In the genomic region with DNA sequence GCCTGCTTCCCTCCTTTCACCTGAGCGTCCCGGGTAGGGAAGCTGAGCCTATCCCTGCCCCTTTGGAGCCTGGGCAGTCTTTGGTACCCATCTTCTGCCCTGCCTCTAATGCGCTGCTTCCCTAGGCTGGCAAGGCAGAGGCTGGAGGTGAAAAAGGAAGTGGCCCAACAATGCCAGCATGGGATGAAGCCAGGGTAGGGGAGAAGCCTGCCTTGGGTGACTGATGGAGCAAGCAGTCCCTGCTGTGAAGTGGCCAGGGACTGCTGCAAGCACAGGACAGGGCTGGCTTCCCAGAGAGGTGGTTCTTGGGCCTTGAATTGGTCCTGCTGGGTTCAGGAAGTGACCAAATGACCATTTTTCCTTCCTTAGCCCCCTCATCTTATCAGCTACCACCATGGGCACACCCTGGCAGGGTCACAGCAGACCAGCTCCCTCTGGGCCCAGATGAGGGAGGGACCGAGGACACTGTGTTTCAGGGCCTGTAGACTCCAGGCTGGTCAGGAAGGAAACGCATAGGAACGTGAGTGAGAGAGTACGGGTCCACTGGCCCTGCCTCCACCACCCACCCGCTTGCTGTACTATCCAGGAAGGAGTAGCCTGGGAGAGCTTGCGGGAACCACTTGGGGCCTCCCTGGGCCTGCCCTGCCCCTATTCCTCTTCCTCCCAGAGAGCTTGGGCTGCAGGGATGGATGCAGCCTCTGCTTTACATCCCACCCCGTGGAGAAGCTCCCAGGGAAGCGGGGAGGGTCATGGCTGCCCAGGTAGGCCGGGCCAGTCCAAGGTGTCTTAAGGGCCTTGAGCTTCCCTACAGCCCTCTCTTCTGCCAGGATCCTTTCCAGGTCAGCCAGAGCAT, we compare ENCODE assay signal across 18 cellular contexts.
DNase-seq lines count a peak whose midpoint lies in the region; ATAC-seq and TF ChIP-seq lines count a peak whose summit lies in the region.
"Had no signal": no experiment of that assay in that cellular context is flagged by ENCODE, and none has a peak within 500 bp of the region (broad histone marks: within the 10 kb centered on the region; RNA-seq: fewer than 3 reads in every experiment).

No MANE protein-coding gene starts in this region.

- no peak for TF ChIP-seq EP300 in stomach (IDR thresholded peaks at IDR 0.05)

- peaks cover 100% of the 10 kb centered on the region for H4K20me1 ChIP-seq in BLaER1

- peaks cover 27% of the 10 kb centered on the region for H3K4me1 ChIP-seq in BLaER1
- H3K4me1 ChIP-seq in stomach: peaks cover 74 to 86% (median 80%) of the 10 kb centered on the region in 4 donors

- intact Hi-C loops in stomach (cut with DNase I; ENCODE audit: low total_unique reads): no loop called here
- intact Hi-C loops in posterior vena cava (cut with DNase I): no loop called here

- peak; percentile 11 for ATAC-seq in left lobe of liver
- ATAC-seq in GM19351 (IDR thresholded peaks at IDR 0.05; ENCODE audit: unreplicated experiment): no peak
- no peak for ATAC-seq in GM18502 (IDR thresholded peaks at IDR 0.05; ENCODE audit: poor library complexity, unreplicated experiment)
- ATAC-seq: activated CD4-positive, alpha-beta T cell treated with anti-CD3 and anti-CD28 coated beads for 36 hours; activated naive CD8-positive, alpha-beta T cell treated with anti-CD3 and anti-CD28 coated beads, Interleukin-2, amount 50 U/mL, for 24 hours; Panc1 had no signal

- 0 out of 2 replicates have a peak overlapping the region, but pooled peaks have one; percentile 35 for H3K9ac ChIP-seq in BLaER1

- no peak for DNase-seq in endothelial cell (ENCODE audit: low spot score)
- no peak for DNase-seq in left lobe of liver (ENCODE audit: low spot score)
- DNase-seq in stomach: no peak
- no peak for DNase-seq in NCI-H128 (lab: John Stamatoyannopoulos, UW; ENCODE audit: unreplicated experiment)
- DNase-seq in posterior vena cava (ENCODE audit: low spot score): no peak
- DNase-seq: activated CD4-positive, alpha-beta T cell treated with anti-CD3 and anti-CD28 coated beads for 36 hours; activated naive CD8-positive, alpha-beta T cell treated with anti-CD3 and anti-CD28 coated beads, Interleukin-2, amount 50 U/mL, for 24 hours; DMS 273 treated with DMSO at 0.1 percent for 48 hours; effector CD4-positive, alpha-beta T cell; NCI-H1417; NCI-H82; occipital lobe; stimulated activated CD4-positive, alpha-beta T cell treated with anti-CD3 and anti-CD28 coated beads, Interleukin-2, amount 100 ng/mL, for 48 hours had no signal

- H3K4me1 Mint-ChIP-seq in endothelial cell (ENCODE audit: unreplicated experiment): peaks cover 17% of the 10 kb centered on the region
- H3K4me1 Mint-ChIP-seq: activated CD4-positive, alpha-beta T cell treated with anti-CD3 and anti-CD28 coated beads for 36 hours; activated naive CD8-positive, alpha-beta T cell treated with anti-CD3 and anti-CD28 coated beads, Interleukin-2, amount 50 U/mL, for 24 hours had no signal

- peak overlapping the region; percentile 25 for H3K4me3 Mint-ChIP-seq in endothelial cell (ENCODE audit: unreplicated experiment)
- H3K4me3 Mint-ChIP-seq: activated CD4-positive, alpha-beta T cell treated with anti-CD3 and anti-CD28 coated beads for 36 hours; activated naive CD8-positive, alpha-beta T cell treated with anti-CD3 and anti-CD28 coated beads, Interleukin-2, amount 50 U/mL, for 24 hours had no signal

- peaks cover 20% of the 10 kb centered on the region for H3K27me3 Mint-ChIP-seq in endothelial cell (ENCODE audit: unreplicated experiment)
- H3K27me3 Mint-ChIP-seq: activated CD4-positive, alpha-beta T cell treated with anti-CD3 and anti-CD28 coated beads for 36 hours; activated naive CD8-positive, alpha-beta T cell treated with anti-CD3 and anti-CD28 coated beads, Interleukin-2, amount 50 U/mL, for 24 hours had no signal

- H3K9me3 ChIP-seq in BLaER1 (no peaks in the 10 kb centered on the region), stomach (no peaks in the 10 kb centered on the region)

- TF ChIP-seq CTCF in endothelial cell (IDR thresholded peaks at IDR 0.05; ENCODE audit: unreplicated experiment) (no peak), stomach (IDR thresholded peaks at IDR 0.05) (no peak)

- peak overlapping the region; percentile 41; the same call in 1 of the 2 replicates for H3K27ac ChIP-seq in BLaER1
- peak overlapping the region in 4 of 5 donors; percentile 47 to 93 (median 86) for H3K27ac ChIP-seq in stomach
- H3K27ac ChIP-seq: C4-2B had no signal

- peaks cover 30% of the 10 kb centered on the region for H3K36me3 ChIP-seq in BLaER1
- H3K36me3 ChIP-seq in stomach: peaks cover 7 to 27% (median 20%) of the 10 kb centered on the region in 4 donors

- TF ChIP-seq POLR2A in stomach (IDR thresholded peaks at IDR 0.05): no peak

- peak overlapping the region; percentile 23; the same call in 1 of the 2 replicates for H3K4me2 ChIP-seq in BLaER1

- no peaks in the 10 kb centered on the region for H3K9me3 Mint-ChIP-seq in endothelial cell (ENCODE audit: unreplicated experiment)
- H3K9me3 Mint-ChIP-seq: activated naive CD8-positive, alpha-beta T cell treated with anti-CD3 and anti-CD28 coated beads, Interleukin-2, amount 50 U/mL, for 24 hours had no signal

- peaks cover 29% of the 10 kb centered on the region for H3K36me3 Mint-ChIP-seq in endothelial cell (ENCODE audit: low read depth, unreplicated experiment)

- H3K4me3 ChIP-seq in BLaER1: no peak overlapping the region
- no peak overlapping the region for H3K4me3 ChIP-seq in stomach

- WGBS in stomach, 5 donors: 61 to 73% (median 67%) methylated on average over 10 to 12 of the region's 12 CpGs

- H3K27ac Mint-ChIP-seq in endothelial cell (ENCODE audit: unreplicated experiment): no peak overlapping the region
- H3K27ac Mint-ChIP-seq: activated CD4-positive, alpha-beta T cell treated with anti-CD3 and anti-CD28 coated beads for 36 hours; activated naive CD8-positive, alpha-beta T cell treated with anti-CD3 and anti-CD28 coated beads, Interleukin-2, amount 50 U/mL, for 24 hours had no signal

- H3K27me3 ChIP-seq in BLaER1 (no peaks in the 10 kb centered on the region), stomach (no peaks in the 10 kb centered on the region)
